In genomic region chr5:18798058-18798457, GRCh38 we compare ENCODE assay signal across 1 cellular context.
A peak's percentile ranks its signal among the peaks of the same experiment; 100 is the strongest.
TF ChIP-seq lines count a peak whose summit lies in the region.

No MANE protein-coding gene starts in this region.

TF ChIP-seq in WTC11, 78 proteins besides CTCF, POLR2A, EP300 and RAD21 (continued from another document):
- TF ChIP-seq AR (CRISPR knock-in tag; IDR thresholded peaks at IDR 0.05): peak; percentile 58; the same call in 1 of the 2 replicates
